ENCODE assay signal across 21 cellular contexts in the genomic region with DNA sequence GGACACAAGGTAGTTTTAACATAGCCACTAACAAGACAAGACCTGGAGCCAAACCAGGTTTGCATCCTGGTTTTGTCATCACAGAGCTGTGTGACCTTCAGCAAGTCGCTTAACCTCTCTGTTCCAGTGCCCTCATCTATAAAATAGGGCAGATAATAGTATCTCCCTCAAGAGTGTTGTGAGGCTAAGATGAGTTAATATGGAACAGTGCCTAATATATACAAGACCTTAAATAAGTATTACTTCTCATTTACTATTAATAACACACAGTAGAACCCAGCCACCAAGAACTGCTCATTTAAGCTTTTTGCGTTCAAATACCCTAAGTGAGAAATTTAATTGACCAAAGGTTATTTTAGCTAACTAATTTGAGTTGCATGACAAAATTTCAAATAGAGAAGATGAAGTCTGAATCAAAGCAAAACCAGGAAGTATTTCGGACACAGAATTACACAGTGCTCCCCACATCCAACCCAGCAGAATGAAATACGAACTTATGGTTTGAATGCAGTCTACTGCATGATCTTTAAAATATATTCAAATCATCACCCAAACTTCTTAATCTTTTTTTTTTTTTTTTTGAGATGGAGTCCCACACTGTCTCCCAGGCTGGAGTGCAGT.
DNase-seq lines count a peak whose midpoint lies in the region; ATAC-seq, FAIRE-seq and TF ChIP-seq lines count a peak whose summit lies in the region.
"Had no signal": no experiment of that assay in that cellular context is flagged by ENCODE, and none has a peak within 500 bp of the region (broad histone marks: within the 10 kb centered on the region; RNA-seq: fewer than 3 reads in every experiment).

No MANE protein-coding gene starts in this region.

- H3K4me1 Mint-ChIP-seq in T-helper 2 cell treated with Interferon-gamma antibody and Interleukin-4, amounts not matched to agents 5 μg/mL and 100 μg/mL, for 36 hours (ENCODE audit: low read depth) = peaks cover 64% of the 10 kb centered on the region
- H3K4me1 Mint-ChIP-seq in CD4-positive, alpha-beta T cell (ENCODE audit: low read depth) = peaks cover 95% of the 10 kb centered on the region
- H3K4me1 Mint-ChIP-seq in activated T-helper 2 cell treated with anti-CD3 and anti-CD28 coated beads, Interferon-gamma antibody, Interleukin-2, Interleukin-4, amounts not matched to agents 10 μg/mL and 5 μg/mL and 100 μg/mL, durations not matched to agents 14 hours and 24 hours and 36 hours (ENCODE audit: low read depth) = peaks cover 64% of the 10 kb centered on the region

- ATAC-seq in CD4-positive, alpha-beta T cell (ENCODE audit: poor library complexity) = no peak
- no peak for ATAC-seq in HG02884 (IDR thresholded peaks at IDR 0.05; ENCODE audit: unreplicated experiment)

- no peaks in the 10 kb centered on the region for H3K9me3 ChIP-seq in CD4-positive, alpha-beta T cell (ENCODE audit: control insufficient read depth, low read length)
- peaks cover 6% of the 10 kb centered on the region for H3K9me3 ChIP-seq in mesenchymal stem cell (ENCODE audit: control insufficient read depth, low read length)

- peaks cover 38% of the 10 kb centered on the region for H3K36me3 Mint-ChIP-seq in T-helper 2 cell treated with Interferon-gamma antibody and Interleukin-4, amounts not matched to agents 5 μg/mL and 100 μg/mL, for 36 hours (ENCODE audit: low read depth)
- H3K36me3 Mint-ChIP-seq in CD4-positive, alpha-beta T cell (ENCODE audit: low read depth) = peaks cover 60% of the 10 kb centered on the region
- peaks cover 73% of the 10 kb centered on the region for H3K36me3 Mint-ChIP-seq in activated T-helper 2 cell treated with anti-CD3 and anti-CD28 coated beads, Interferon-gamma antibody, Interleukin-2, Interleukin-4, amounts not matched to agents 10 μg/mL and 5 μg/mL and 100 μg/mL, durations not matched to agents 14 hours and 24 hours and 36 hours (ENCODE audit: low read depth)

- no peak overlapping the region for H4K8ac ChIP-seq in mesenchymal stem cell (ENCODE audit: low read length)

- intact Hi-C loops in CD4-positive, alpha-beta T cell (cut with DNase I, micrococcal nuclease) = no loop called here
- intact Hi-C loops in activated T-helper 2 cell treated with anti-CD3 and anti-CD28 coated beads, Interferon-gamma antibody, Interleukin-2, Interleukin-4, amounts not matched to agents 10 μg/mL and 5 μg/mL and 100 μg/mL, durations not matched to agents 14 hours and 24 hours and 36 hours (cut with micrococcal nuclease) = no loop called here

- peaks cover 2% of the 10 kb centered on the region for H3K79me1 ChIP-seq in mesenchymal stem cell (replicated peaks; ENCODE audit: low read length, poor library complexity, severe bottlenecking)

- no peak overlapping the region for H2AFZ ChIP-seq in mesenchymal stem cell (ENCODE audit: low read depth, low read length)

- H2BK15ac ChIP-seq in mesenchymal stem cell (ENCODE audit: low read depth, poor library complexity, severe bottlenecking) = no peak overlapping the region

- POLR2A ChIA-PET in CD4-positive, alpha-beta T cell (lab: Charles Lee) = interaction anchor here (1.0 to 10.7 kb wide), 4 partner anchors 13 to 63 kb away, joined by 5 to 100 read pairs (median 6); no protein-coding TSS in a partner anchor

- no peak overlapping the region for H2AK5ac ChIP-seq in mesenchymal stem cell (ENCODE audit: low read length, severe bottlenecking)

- peak overlapping the region in 1 of 2 experiments; percentile 56 for H3K18ac ChIP-seq in mesenchymal stem cell (ENCODE audit: low read depth in 1 of 2, low read length in 2 of 2)

- peaks cover 6% of the 10 kb centered on the region for H3K9me3 Mint-ChIP-seq in T-helper 2 cell treated with Interferon-gamma antibody and Interleukin-4, amounts not matched to agents 5 μg/mL and 100 μg/mL, for 36 hours
- H3K9me3 Mint-ChIP-seq in CD4-positive, alpha-beta T cell = no peaks in the 10 kb centered on the region
- H3K9me3 Mint-ChIP-seq in activated T-helper 2 cell treated with anti-CD3 and anti-CD28 coated beads, Interferon-gamma antibody, Interleukin-2, Interleukin-4, amounts not matched to agents 10 μg/mL and 5 μg/mL and 100 μg/mL, durations not matched to agents 14 hours and 24 hours and 36 hours = peaks cover 5% of the 10 kb centered on the region
- H3K9me3 Mint-ChIP-seq: activated naive CD8-positive, alpha-beta T cell treated with anti-CD3 and anti-CD28 coated beads, Interleukin-2, amount 10 ng/mL, durations not matched to agents 7 days and 5 days had no signal

- peaks cover 3 to 6% of the 10 kb centered on the region in 2 experiments for H3K36me3 ChIP-seq in mesenchymal stem cell (ENCODE audit: control insufficient read depth in 1 of 2, insufficient read depth in 2 of 2, low read depth in 1 of 2, low read length in 2 of 2)
- H3K36me3 ChIP-seq: heart right ventricle, left ventricle myocardium inferior had no signal

- no peak overlapping the region for H3K23ac ChIP-seq in mesenchymal stem cell (ENCODE audit: low read length in 2 of 2)

- FAIRE-seq in RCC 7860 (lab: Jason Lieb, UNC) = no peak
- FAIRE-seq: endothelial cell of umbilical vein, GM18507, urothelium cell line had no signal

- H3K4me3 Mint-ChIP-seq in T-helper 2 cell treated with Interferon-gamma antibody and Interleukin-4, amounts not matched to agents 5 μg/mL and 100 μg/mL, for 36 hours = peak overlapping the region; percentile 36
- peak overlapping the region; percentile 70 for H3K4me3 Mint-ChIP-seq in CD4-positive, alpha-beta T cell
- no peak overlapping the region for H3K4me3 Mint-ChIP-seq in activated T-helper 2 cell treated with anti-CD3 and anti-CD28 coated beads, Interferon-gamma antibody, Interleukin-2, Interleukin-4, amounts not matched to agents 10 μg/mL and 5 μg/mL and 100 μg/mL, durations not matched to agents 14 hours and 24 hours and 36 hours (ENCODE audit: low read depth)
- H3K4me3 Mint-ChIP-seq: activated naive CD8-positive, alpha-beta T cell treated with anti-CD3 and anti-CD28 coated beads, Interleukin-2, amount 10 ng/mL, durations not matched to agents 7 days and 5 days had no signal

- H3K27me3 ChIP-seq in CD4-positive, alpha-beta T cell (ENCODE audit: control insufficient read depth, insufficient read depth, low read length) = no peaks in the 10 kb centered on the region
- no peaks in the 10 kb centered on the region for H3K27me3 ChIP-seq in mesenchymal stem cell (ENCODE audit: control insufficient read depth in 1 of 2, insufficient read depth in 1 of 2, low read length in 2 of 2)
- H3K27me3 ChIP-seq: brain microvascular endothelial cell had no signal

- no peak overlapping the region for H3K27ac ChIP-seq in CD4-positive, alpha-beta T cell (ENCODE audit: low read depth, low read length)
- H3K27ac ChIP-seq in mesenchymal stem cell (ENCODE audit: low read length, poor library complexity, severe bottlenecking) = no peak overlapping the region
- H3K27ac ChIP-seq: brain microvascular endothelial cell, heart right ventricle, left ventricle myocardium inferior had no signal

- no peaks in the 10 kb centered on the region for H3K27me3 Mint-ChIP-seq in T-helper 2 cell treated with Interferon-gamma antibody and Interleukin-4, amounts not matched to agents 5 μg/mL and 100 μg/mL, for 36 hours (ENCODE audit: low read depth)
- H3K27me3 Mint-ChIP-seq in CD4-positive, alpha-beta T cell = no peaks in the 10 kb centered on the region
- no peaks in the 10 kb centered on the region for H3K27me3 Mint-ChIP-seq in activated T-helper 2 cell treated with anti-CD3 and anti-CD28 coated beads, Interferon-gamma antibody, Interleukin-2, Interleukin-4, amounts not matched to agents 10 μg/mL and 5 μg/mL and 100 μg/mL, durations not matched to agents 14 hours and 24 hours and 36 hours (ENCODE audit: low read depth)
- H3K27me3 Mint-ChIP-seq: activated naive CD8-positive, alpha-beta T cell treated with anti-CD3 and anti-CD28 coated beads, Interleukin-2, amount 10 ng/mL, durations not matched to agents 7 days and 5 days had no signal

- H3K9ac ChIP-seq in mesenchymal stem cell (ENCODE audit: low read length) = peak overlapping the region; percentile 61

- H2BK12ac ChIP-seq in mesenchymal stem cell (ENCODE audit: low read length in 2 of 2) = no peak overlapping the region

- no peak overlapping the region for H3K14ac ChIP-seq in mesenchymal stem cell (ENCODE audit: low read length in 2 of 2)

- H3K4me3 ChIP-seq in mesenchymal stem cell (ENCODE audit: insufficient read depth in 1 of 2, low read depth in 1 of 2, low read length in 2 of 2) = no peak overlapping the region
- H3K4me3 ChIP-seq: heart right ventricle, left ventricle myocardium inferior had no signal

- no peak for TF ChIP-seq CTCF in CD4-positive, alpha-beta T cell (IDR thresholded peaks at IDR 0.05)

- no peak for DNase-seq in T-helper 2 cell treated with Interferon-gamma antibody and Interleukin-4, amounts not matched to agents 5 μg/mL and 100 μg/mL, for 36 hours (ENCODE audit: low spot score)
- no peak for DNase-seq in T-helper 2 cell
- DNase-seq in CD4-positive, alpha-beta T cell = no peak
- no peak for DNase-seq in activated T-helper 2 cell treated with anti-CD3 and anti-CD28 coated beads, Interferon-gamma antibody, Interleukin-2, Interleukin-4, amounts not matched to agents 10 μg/mL and 5 μg/mL and 100 μg/mL, durations not matched to agents 14 hours and 24 hours and 36 hours (ENCODE audit: low spot score)
- no peak for DNase-seq in mesenchymal stem cell
- no peak for DNase-seq in activated CD8-positive, alpha-beta memory T cell treated with anti-CD3 and anti-CD28 coated beads, Interleukin-2, amount 50 U/mL, for 4 hours
- no peak for DNase-seq in RCC 7860 (ENCODE audit: low spot score)
- DNase-seq: 8988T; activated naive CD8-positive, alpha-beta T cell treated with anti-CD3 and anti-CD28 coated beads, Interleukin-2, amount 10 ng/mL, durations not matched to agents 7 days and 5 days; cortex of kidney; HCEC 1CT; heart right ventricle; left ventricle myocardium inferior; NCI-H1417; NCI-H524 treated with DMSO at 0.1 percent for 48 hours; stimulated activated CD4-positive, alpha-beta T cell treated with anti-CD3 and anti-CD28 coated beads, Interleukin-4, amount 100 ng/mL, for 24 hours had no signal

- H3K27ac Mint-ChIP-seq in T-helper 2 cell treated with Interferon-gamma antibody and Interleukin-4, amounts not matched to agents 5 μg/mL and 100 μg/mL, for 36 hours = peak overlapping the region; percentile 28
- peak overlapping the region; percentile 86 for H3K27ac Mint-ChIP-seq in CD4-positive, alpha-beta T cell
- peak overlapping the region; percentile 54 for H3K27ac Mint-ChIP-seq in activated T-helper 2 cell treated with anti-CD3 and anti-CD28 coated beads, Interferon-gamma antibody, Interleukin-2, Interleukin-4, amounts not matched to agents 10 μg/mL and 5 μg/mL and 100 μg/mL, durations not matched to agents 14 hours and 24 hours and 36 hours
- H3K27ac Mint-ChIP-seq: activated naive CD8-positive, alpha-beta T cell treated with anti-CD3 and anti-CD28 coated beads, Interleukin-2, amount 10 ng/mL, durations not matched to agents 7 days and 5 days had no signal

- H3K4me2 ChIP-seq in mesenchymal stem cell (ENCODE audit: low read length, poor library complexity, severe bottlenecking) = no peak overlapping the region

- CTCF ChIA-PET in CD4-positive, alpha-beta T cell (lab: Charles Lee) = interaction anchor here (0.7 to 3.3 kb wide), 3 partner anchors 11 to 396 kb away, joined by 3 to 11 read pairs (median 3); no protein-coding TSS in a partner anchor

- no peak overlapping the region for H4K91ac ChIP-seq in mesenchymal stem cell (ENCODE audit: low read length)

- no peak overlapping the region for H2BK5ac ChIP-seq in mesenchymal stem cell (ENCODE audit: low read depth, low read length, poor library complexity, severe bottlenecking)

- H3K4me1 ChIP-seq in mesenchymal stem cell (ENCODE audit: control insufficient read depth, insufficient read depth, low read depth, low read length) = peaks cover 5% of the 10 kb centered on the region

- no peak overlapping the region for H2BK120ac ChIP-seq in mesenchymal stem cell (ENCODE audit: low read depth, low read length)

- H3K4ac ChIP-seq in mesenchymal stem cell (ENCODE audit: low read depth in 1 of 2, low read length in 2 of 2) = no peak overlapping the region

- 86% methylated on average over 2 of the region's 4 CpGs for WGBS in mesenchymal stem cell

Comparison
In these comparisons a context has a peak if more than half of its experiments do, and no peak if none do; other contexts are left out.
1. H3K27ac Mint-ChIP-seq: peak in every context shown above with its lines; median percentile 86 in CD4-positive, alpha-beta T cell; 54 in activated T-helper 2 cell treated with anti-CD3 and anti-CD28 coated beads, Interferon-gamma antibody, Interleukin-2, Interleukin-4, amounts not matched to agents 10 μg/mL and 5 μg/mL and 100 μg/mL, durations not matched to agents 14 hours and 24 hours and 36 hours; 28 in T-helper 2 cell treated with Interferon-gamma antibody and Interleukin-4, amounts not matched to agents 5 μg/mL and 100 μg/mL, for 36 hours.